Comparison of ENCODE assay signal across 11 cellular contexts in genomic region chr20:32062776-32063170, GRCh38. TPM values are rescaled to one million over a fixed set of nuclear protein-coding genes. Genes with fewer than 3 reads are reported as not detected.
DNase-seq lines count a peak whose midpoint lies in the region; ATAC-seq and TF ChIP-seq lines count a peak whose summit lies in the region.
"Had no signal": no experiment of that assay in that cellular context is flagged by ENCODE, and none has a peak within 500 bp of the region (broad histone marks: within the 10 kb centered on the region; RNA-seq: fewer than 3 reads in every experiment).

No MANE protein-coding gene starts in this region.

- no peak overlapping the region for H3K27ac Mint-ChIP-seq in stimulated activated effector memory CD8-positive, alpha-beta T cell treated with anti-CD3 and anti-CD28 coated beads, Interleukin-12 subunit alpha, Interleukin-12 subunit beta, amount 100 ng/mL, for 72 hours
- no peak overlapping the region for H3K27ac Mint-ChIP-seq in naive thymus-derived CD8-positive, alpha-beta T cell

- H4K20me1 ChIP-seq in OCI-LY3 (ENCODE audit: insufficient read depth, low read length) = peaks cover 57% of the 10 kb centered on the region

- POLR2A ChIA-PET in naive thymus-derived CD8-positive, alpha-beta T cell (lab: Charles Lee) = no interaction called here

- no peaks in the 10 kb centered on the region for H3K27me3 ChIP-seq in OCI-LY3 (ENCODE audit: low read depth, low read length)
- no peaks in the 10 kb centered on the region for H3K27me3 ChIP-seq in right atrium auricular region

- H3K4me3 Mint-ChIP-seq in stimulated activated effector memory CD8-positive, alpha-beta T cell treated with anti-CD3 and anti-CD28 coated beads, Interleukin-12 subunit alpha, Interleukin-12 subunit beta, amount 100 ng/mL, for 72 hours = no peak overlapping the region
- peak overlapping the region in 1 of 10 donors; percentile 52 for H3K4me3 Mint-ChIP-seq in naive thymus-derived CD8-positive, alpha-beta T cell

- H3K4me1 ChIP-seq in OCI-LY3 (ENCODE audit: low read length) (peaks cover 79% of the 10 kb centered on the region), right atrium auricular region (no peaks in the 10 kb centered on the region)

- peaks cover 14 to 62% (median 46%) of the 10 kb centered on the region in 5 donors for H3K27me3 Mint-ChIP-seq in naive thymus-derived CD8-positive, alpha-beta T cell

- TF ChIP-seq CTCF in GM20000 (IDR thresholded peaks at IDR 0.05; ENCODE audit: extremely low read depth, missing control alignments) (no peak), OCI-LY3 (IDR thresholded peaks at IDR 0.05; ENCODE audit: low read depth, low read length) (no peak), right atrium auricular region (IDR thresholded peaks at IDR 0.05) (no peak)

- peaks cover 96% of the 10 kb centered on the region for H3K79me2 ChIP-seq in OCI-LY3 (ENCODE audit: low read length)

- H2AFZ ChIP-seq in OCI-LY3 (ENCODE audit: low read depth, low read length) = no peak overlapping the region

- peak overlapping the region; percentile 71 for H3K9ac ChIP-seq in OCI-LY3 (ENCODE audit: low read length)

- no peaks in the 10 kb centered on the region for H3K9me3 Mint-ChIP-seq in stimulated activated effector memory CD8-positive, alpha-beta T cell treated with anti-CD3 and anti-CD28 coated beads, Interleukin-12 subunit alpha, Interleukin-12 subunit beta, amount 100 ng/mL, for 72 hours
- no peaks in the 10 kb centered on the region for H3K9me3 Mint-ChIP-seq in naive thymus-derived CD8-positive, alpha-beta T cell

- H3K9me3 ChIP-seq in OCI-LY3 (ENCODE audit: insufficient read depth, low read length) (no peaks in the 10 kb centered on the region), right atrium auricular region (no peaks in the 10 kb centered on the region)

- peak; percentile 42 for ATAC-seq in stimulated activated effector memory CD8-positive, alpha-beta T cell treated with anti-CD3 and anti-CD28 coated beads, Interleukin-12 subunit alpha, Interleukin-12 subunit beta, amount 100 ng/mL, for 72 hours
- ATAC-seq in naive thymus-derived CD8-positive, alpha-beta T cell = no peak

- peak overlapping the region; percentile 95 for H3K27ac ChIP-seq in OCI-LY3 (ENCODE audit: low read length)
- no peak overlapping the region for H3K27ac ChIP-seq in right atrium auricular region

- no peaks in the 10 kb centered on the region for H3K4me1 Mint-ChIP-seq in stimulated activated effector memory CD8-positive, alpha-beta T cell treated with anti-CD3 and anti-CD28 coated beads, Interleukin-12 subunit alpha, Interleukin-12 subunit beta, amount 100 ng/mL, for 72 hours
- H3K4me1 Mint-ChIP-seq in naive thymus-derived CD8-positive, alpha-beta T cell = peaks cover 0 to 19% (median 0%) of the 10 kb centered on the region in 4 donors

- H3K36me3 ChIP-seq in OCI-LY3 (replicated peaks; ENCODE audit: low read depth, low read length) (peaks cover 63% of the 10 kb centered on the region), right atrium auricular region (no peaks in the 10 kb centered on the region)

- H3K4me2 ChIP-seq in OCI-LY3 (ENCODE audit: low read length) = peak overlapping the region; percentile 81

- no peaks in the 10 kb centered on the region for H3K36me3 Mint-ChIP-seq in stimulated activated effector memory CD8-positive, alpha-beta T cell treated with anti-CD3 and anti-CD28 coated beads, Interleukin-12 subunit alpha, Interleukin-12 subunit beta, amount 100 ng/mL, for 72 hours
- no peaks in the 10 kb centered on the region for H3K36me3 Mint-ChIP-seq in naive thymus-derived CD8-positive, alpha-beta T cell

- peak overlapping the region; percentile 58 for H3K4me3 ChIP-seq in OCI-LY3 (ENCODE audit: low read length)
- no peak overlapping the region for H3K4me3 ChIP-seq in right atrium auricular region

- DNase-seq in GM20000 (ENCODE audit: low spot score) (peak; percentile 47), right atrium auricular region (ENCODE audit: low spot score) (peak; percentile 62), cerebellar cortex (ENCODE audit: low spot score) (no peak), NCI-H345 (lab: John Stamatoyannopoulos, UW) (no peak)
- DNase-seq in stimulated activated effector memory CD8-positive, alpha-beta T cell treated with anti-CD3 and anti-CD28 coated beads, Interleukin-12 subunit alpha, Interleukin-12 subunit beta, amount 100 ng/mL, for 72 hours (ENCODE audit: low spot score in 2 of 2) = no peak
- DNase-seq in activated effector memory CD4-positive, alpha-beta T cell treated with Interleukin-2 at 50 U/mL for 16 hours = no peak
- no peak for DNase-seq in naive thymus-derived CD8-positive, alpha-beta T cell
- DNase-seq: effector CD8-positive, alpha-beta T cell; EL had no signal

RNA-seq across cellular contexts. Expression of gene HCK, which starts 10.7 kb away (rescaled TPM):
- 1 to 10 TPM; 2.3 to 9.2 TPM for total RNA-seq in right atrium auricular region
- under 1 TPM; 0.71 to 0.86 TPM for total RNA-seq in naive thymus-derived CD8-positive, alpha-beta T cell
- under 1 TPM in 2 of 3 donors, not detected in 1; 0.24 to 0.35 TPM for polyA plus RNA-seq in naive thymus-derived CD8-positive, alpha-beta T cell
- total RNA-seq: T-helper 2 cell treated with Interferon-gamma antibody and Interleukin-4, amounts not matched to agents 100 ng/mL and 5 ng/mL, for 36 hours had no signal

RNA-seq across cellular contexts. Expression of gene TM9SF4, which starts 46.7 kb away (rescaled TPM):
- 10 to 100 TPM; 28.5 to 30.6 TPM for total RNA-seq in right atrium auricular region
- total RNA-seq in naive thymus-derived CD8-positive, alpha-beta T cell = 10 to 100 TPM; 42.6 to 44.3 TPM
- 10 to 100 TPM; 31.5 to 43.4 (median 33.3) TPM for polyA plus RNA-seq in naive thymus-derived CD8-positive, alpha-beta T cell

RNA-seq across cellular contexts. Expression of gene CCM2L, which starts 52.5 kb away (rescaled TPM):
- 1 to 10 TPM; 6.0 to 8.1 TPM for total RNA-seq in right atrium auricular region
- total RNA-seq in naive thymus-derived CD8-positive, alpha-beta T cell = not detected
- polyA plus RNA-seq in naive thymus-derived CD8-positive, alpha-beta T cell = not detected
- total RNA-seq: T-helper 2 cell treated with Interferon-gamma antibody and Interleukin-4, amounts not matched to agents 100 ng/mL and 5 ng/mL, for 36 hours had no signal

Comparison
In these comparisons a context has a peak if more than half of its experiments do, and no peak if none do; other contexts are left out.
1. DNase-seq: peak in GM20000 (single experiment) and right atrium auricular region (single experiment); none in stimulated activated effector memory CD8-positive, alpha-beta T cell treated with anti-CD3 and anti-CD28 coated beads, Interleukin-12 subunit alpha, Interleukin-12 subunit beta, amount 100 ng/mL, for 72 hours (0 of 2), cerebellar cortex (single experiment), activated effector memory CD4-positive, alpha-beta T cell treated with Interleukin-2 at 50 U/mL for 16 hours (single experiment), NCI-H345 (single experiment) and naive thymus-derived CD8-positive, alpha-beta T cell (0 of 10).
2. RNA of gene CCM2L, which starts 52.5 kb away (total RNA-seq): 6.0 to 8.1 TPM in right atrium auricular region; not detected in naive thymus-derived CD8-positive, alpha-beta T cell; every median in the first group is over 4 times any median in the second.